12 cellular contexts compared by ENCODE assay signal in the genomic region with DNA sequence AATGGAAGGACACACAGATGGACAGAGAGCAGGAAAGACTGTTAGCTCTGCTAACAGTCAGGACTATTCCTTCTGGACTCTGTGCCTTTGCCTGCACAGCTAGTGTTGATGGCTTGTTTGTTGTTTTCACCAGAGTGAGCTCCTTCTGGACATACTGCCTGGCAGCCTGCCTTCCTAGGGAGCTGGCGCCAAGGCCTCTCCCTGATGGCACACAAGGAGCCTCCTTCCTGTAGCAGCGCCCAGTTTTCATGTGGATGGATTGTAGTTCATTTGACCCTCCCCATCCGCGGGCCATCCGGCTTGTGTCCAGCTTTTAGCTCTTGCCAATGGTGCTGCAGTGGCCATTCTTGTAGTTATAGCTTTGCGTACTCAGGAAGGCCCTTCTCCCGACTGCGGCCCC. TPM values are rescaled to one million over a fixed set of nuclear protein-coding genes. Genes with fewer than 3 reads are reported as not detected.
DNase-seq lines count a peak whose midpoint lies in the region.
"Had no signal": no experiment of that assay in that cellular context is flagged by ENCODE, and none has a peak within 500 bp of the region (broad histone marks: within the 10 kb centered on the region; RNA-seq: fewer than 3 reads in every experiment).

No MANE protein-coding gene starts in this region.

- no peaks in the 10 kb centered on the region for H3K9me3 ChIP-seq in neuronal stem cell (replicated peaks in 1 of 2; ENCODE audit: control insufficient read depth in 2 of 2, insufficient read depth in 1 of 2, low read depth in 1 of 2, low read length in 2 of 2)
- H3K9me3 ChIP-seq: BLaER1, colonic mucosa had no signal

- H2BK15ac ChIP-seq in neuronal stem cell (ENCODE audit: low read length), result no peak overlapping the region

- WGBS in neuronal stem cell (ENCODE audit: extremely low coverage in 2 of 2, insufficient read length in 2 of 2, insufficient replicate concordance in 1 of 2), 2 donors, result no CpG with 5 or more reads among the region's 8 CpGs

- H4K8ac ChIP-seq in neuronal stem cell (ENCODE audit: low read depth, low read length), result no peak overlapping the region

- no peak overlapping the region for H4K91ac ChIP-seq in neuronal stem cell (ENCODE audit: low read depth, low read length, poor library complexity)

- no peak overlapping the region for H2AK5ac ChIP-seq in neuronal stem cell (ENCODE audit: low read depth, low read length)

- no peaks in the 10 kb centered on the region for H3K27me3 ChIP-seq in neuronal stem cell (ENCODE audit: control insufficient read depth in 3 of 3, insufficient read depth in 3 of 3, low read depth in 1 of 3, low read length in 3 of 3)
- H3K27me3 ChIP-seq: BLaER1, colonic mucosa had no signal

- H2BK5ac ChIP-seq in neuronal stem cell (ENCODE audit: low read length), result no peak overlapping the region

- H2BK12ac ChIP-seq in neuronal stem cell (ENCODE audit: low read length), result no peak overlapping the region

- DNase-seq in DMS 273 treated with DMSO at 0.1 percent for 48 hours (lab: John Stamatoyannopoulos, UW), result peak; percentile 28
- peak in 52 of 61 donors; percentile 7 to 96 (median 52) for DNase-seq in caudate nucleus (lab: John Stamatoyannopoulos, UW)
- no peak for DNase-seq in neuronal stem cell (ENCODE audit: low spot score)
- no peak for DNase-seq in LoVo (ENCODE audit: low spot score)
- no peak for DNase-seq in SW 1271 (lab: John Stamatoyannopoulos, UW)
- no peak for DNase-seq in EL
- DNase-seq: activated T-cell treated with anti-CD3 and anti-CD28 coated beads, Interleukin-2, amount 50 U/mL, for 72 hours; colonic mucosa; NCI-H187; stimulated activated naive CD8-positive, alpha-beta T cell treated with anti-CD3 and anti-CD28 coated beads, Interleukin-15, amount 100 ng/mL, for 72 hours had no signal

- no peak overlapping the region for H3K4ac ChIP-seq in neuronal stem cell (ENCODE audit: low read length)

- H3K23ac ChIP-seq in neuronal stem cell (ENCODE audit: low read depth, low read length, poor library complexity), result peak overlapping the region; percentile 66

- no peak overlapping the region for H3K14ac ChIP-seq in neuronal stem cell (ENCODE audit: low read length)

- H2AFZ ChIP-seq in neuronal stem cell (ENCODE audit: low read length), result no peak overlapping the region

- no peak overlapping the region for H3K4me3 ChIP-seq in neuronal stem cell (ENCODE audit: low read length in 2 of 2)
- H3K4me3 ChIP-seq: BLaER1, colonic mucosa had no signal

- H2BK120ac ChIP-seq in neuronal stem cell (ENCODE audit: low read depth, low read length), result no peak overlapping the region

- H3K4me2 ChIP-seq in neuronal stem cell (ENCODE audit: insufficient read depth, low read length, poor library complexity, severe bottlenecking), result no peak overlapping the region
- H3K4me2 ChIP-seq: BLaER1 had no signal

- H3K4me1 ChIP-seq in neuronal stem cell (ENCODE audit: control insufficient read depth in 2 of 2, insufficient read depth in 1 of 2, low read depth in 1 of 2, low read length in 2 of 2), result peaks cover 8 to 12% of the 10 kb centered on the region in 2 donors
- H3K4me1 ChIP-seq: colonic mucosa had no signal

- H3K79me1 ChIP-seq in neuronal stem cell (ENCODE audit: low read depth, low read length), result no peaks in the 10 kb centered on the region

- peak overlapping the region; percentile 9 for H3K18ac ChIP-seq in neuronal stem cell (ENCODE audit: low read length)

- H3K36me3 ChIP-seq in neuronal stem cell (replicated peaks in 1 of 2; ENCODE audit: control insufficient read depth in 2 of 2, insufficient read depth in 2 of 2, low read length in 2 of 2), result peaks cover 2 to 18% of the 10 kb centered on the region in 2 donors
- H3K36me3 ChIP-seq: BLaER1, colonic mucosa had no signal

- H3K9ac ChIP-seq in neuronal stem cell (ENCODE audit: low read depth, low read length, poor library complexity), result peak overlapping the region; percentile 45
- H3K9ac ChIP-seq: BLaER1 had no signal

- H3K27ac ChIP-seq in caudate nucleus (ENCODE audit: low read depth, low read length), result no peak overlapping the region
- no peak overlapping the region for H3K27ac ChIP-seq in neuronal stem cell (replicated peaks; ENCODE audit: low read length)
- H3K27ac ChIP-seq: BLaER1, colonic mucosa, HL-60 had no signal

RNA-seq across cellular contexts. Expression of gene BCR, which starts 16.6 kb away (rescaled TPM):
- polyA plus RNA-seq in neuronal stem cell (2013, experiment 1 of 2), result 20.8 TPM
- 19.8 TPM for polyA plus RNA-seq in neuronal stem cell (2013, experiment 2 of 2)

RNA-seq across cellular contexts. Expression of gene RAB36, which starts 18.4 kb away (rescaled TPM):
- 4.5 TPM for polyA plus RNA-seq in neuronal stem cell (2013, experiment 1 of 2)
- 4.5 TPM for polyA plus RNA-seq in neuronal stem cell (2013, experiment 2 of 2)

RNA-seq across cellular contexts. Expression of gene RSPH14, which starts 21.9 kb away (rescaled TPM):
- 2.0 TPM for polyA plus RNA-seq in neuronal stem cell (2013, experiment 1 of 2)
- polyA plus RNA-seq in neuronal stem cell (2013, experiment 2 of 2), result 2.2 TPM

Comparison
In these comparisons a context has a peak if more than half of its experiments do, and no peak if none do; other contexts are left out.
1. DNase-seq: peak in DMS 273 treated with DMSO at 0.1 percent for 48 hours (single experiment) and caudate nucleus (52 of 61); none in neuronal stem cell (single experiment), LoVo (single experiment), SW 1271 (0 of 2) and EL (single experiment).